Comparison of ENCODE assay signal across 8 cellular contexts in genomic region chr3:99872633-99873254, GRCh38. TPM values are rescaled to one million over a fixed set of nuclear protein-coding genes. Genes with fewer than 3 reads are reported as not detected.
DNase-seq lines count a peak whose midpoint lies in the region; ATAC-seq and TF ChIP-seq lines count a peak whose summit lies in the region.

No MANE protein-coding gene starts in this region.

- H3K27me3 Mint-ChIP-seq in activated CD8-positive, alpha-beta T cell treated with anti-CD3 and anti-CD28 coated beads for 36 hours: peaks cover 6% of the 10 kb centered on the region

- H3K36me3 Mint-ChIP-seq in activated CD8-positive, alpha-beta T cell treated with anti-CD3 and anti-CD28 coated beads for 36 hours (ENCODE audit: low read depth): peaks cover 4% of the 10 kb centered on the region

- intact Hi-C loops in activated CD8-positive, alpha-beta T cell treated with anti-CD3 and anti-CD28 coated beads for 36 hours (cut with micrococcal nuclease): no loop called here
- intact Hi-C loops in psoas muscle (cut with DNase I): loop anchor here in 1 of 2 donors (10.0 kb wide), 2 partner anchors 132 to 172 kb away; no protein-coding TSS in a partner anchor

- ATAC-seq in GM18870 (IDR thresholded peaks at IDR 0.05; ENCODE audit: unreplicated experiment) (peak; percentile 74), HG02623 (IDR thresholded peaks at IDR 0.05; ENCODE audit: unreplicated experiment) (peak; percentile 52), psoas muscle (no peak)
- ATAC-seq in activated CD8-positive, alpha-beta T cell treated with anti-CD3 and anti-CD28 coated beads for 36 hours: peak; percentile 45

- POLR2A ChIA-PET in activated CD8-positive, alpha-beta T cell treated with anti-CD3 and anti-CD28 coated beads for 36 hours (lab: Charles Lee): interaction anchor here (0.6 to 0.9 kb wide), 2 partner anchors 55 to 376 kb away, joined by 3 read pairs; partner anchors contain the start of gene CMSS1

- DNase-seq in activated CD8-positive, alpha-beta T cell treated with anti-CD3 and anti-CD28 coated beads for 36 hours: peak; percentile 54
- no peak for DNase-seq in psoas muscle
- DNase-seq in NCI-H1105 treated with DMSO at 0.1 percent for 48 hours (lab: John Stamatoyannopoulos, UW): no peak
- DNase-seq in activated T-cell treated with anti-CD3 and anti-CD28 coated beads, Interleukin-2, amount 50 U/mL, for 48 hours: no peak
- no peak for DNase-seq in EL
- no peak for DNase-seq in NCI-H1092 treated with DMSO at 0.1 percent for 48 hours (lab: John Stamatoyannopoulos, UW)

- H3K4me1 Mint-ChIP-seq in activated CD8-positive, alpha-beta T cell treated with anti-CD3 and anti-CD28 coated beads for 36 hours (ENCODE audit: low read depth): peaks cover 25% of the 10 kb centered on the region

- no peaks in the 10 kb centered on the region for H3K27me3 ChIP-seq in psoas muscle (ENCODE audit: insufficient read depth in 3 of 3, low read length in 2 of 3)

- no peak overlapping the region for H3K27ac Mint-ChIP-seq in activated CD8-positive, alpha-beta T cell treated with anti-CD3 and anti-CD28 coated beads for 36 hours

- no peaks in the 10 kb centered on the region for H3K9me3 ChIP-seq in psoas muscle

- peaks cover 0 to 16% of the 10 kb centered on the region in 2 donors for H3K36me3 ChIP-seq in psoas muscle (ENCODE audit: insufficient read depth in 1 of 2, low read depth in 1 of 2)

- H3K4me3 Mint-ChIP-seq in activated CD8-positive, alpha-beta T cell treated with anti-CD3 and anti-CD28 coated beads for 36 hours: no peak overlapping the region

- CTCF ChIA-PET in activated CD8-positive, alpha-beta T cell treated with anti-CD3 and anti-CD28 coated beads for 36 hours (lab: Charles Lee): no interaction called here

- peak overlapping the region; percentile 88 for H3K27ac ChIP-seq in psoas muscle

- 28 to 39% (median 37%) methylated on average over 3 of the region's 3 CpGs for WGBS in psoas muscle, 3 donors

- H3K4me1 ChIP-seq in psoas muscle: peaks cover 55% of the 10 kb centered on the region

- no peak for TF ChIP-seq CTCF in activated CD8-positive, alpha-beta T cell treated with anti-CD3 and anti-CD28 coated beads for 36 hours (IDR thresholded peaks at IDR 0.05)
- TF ChIP-seq CTCF in psoas muscle (IDR thresholded peaks at IDR 0.05): no peak

- H3K9me3 Mint-ChIP-seq in activated CD8-positive, alpha-beta T cell treated with anti-CD3 and anti-CD28 coated beads for 36 hours: no peaks in the 10 kb centered on the region

- peak overlapping the region; percentile 70 for H3K4me3 ChIP-seq in psoas muscle

RNA-seq across cellular contexts. Expression of gene CMSS1, which starts 55.1 kb away (rescaled TPM):
- 100 to 1,000 TPM in 1 of 2 experiments, 10 to 100 TPM in 1; 93.9 to 110 TPM for total RNA-seq in activated CD8-positive, alpha-beta T cell treated with anti-CD3 and anti-CD28 coated beads for 36 hours
- 100 to 1,000 TPM in 1 of 4 donors, 10 to 100 TPM in 3; 18.4 to 174 (median 56.1) TPM for total RNA-seq in psoas muscle
- 10 to 100 TPM; 51.4 to 85.6 (median 58.8) TPM for polyA plus RNA-seq in psoas muscle

Comparison
In these comparisons a context has a peak if more than half of its experiments do, and no peak if none do; other contexts are left out.
1. ATAC-seq: peak in GM18870 (single experiment), HG02623 (single experiment) and activated CD8-positive, alpha-beta T cell treated with anti-CD3 and anti-CD28 coated beads for 36 hours (single experiment); none in psoas muscle (0 of 4).